11 cellular contexts compared by ENCODE assay signal in genomic region chr19:4580961-4581380, GRCh38. TPM values are rescaled to one million over a fixed set of nuclear protein-coding genes. Genes with fewer than 3 reads are reported as not detected.
DNase-seq lines count a peak whose midpoint lies in the region; ATAC-seq and FAIRE-seq lines count a peak whose summit lies in the region.
"Had no signal": no experiment of that assay in that cellular context is flagged by ENCODE, and none has a peak within 500 bp of the region (broad histone marks: within the 10 kb centered on the region; RNA-seq: fewer than 3 reads in every experiment).

No MANE protein-coding gene starts in this region.

- peak overlapping the region in 1 of 3 donors; percentile 3 for H3K9ac ChIP-seq in skeletal muscle tissue (ENCODE audit: low read depth in 1 of 3, low read length in 3 of 3)

- FAIRE-seq in urothelium cell line (lab: Jason Lieb, UNC) (no peak), GM19239 (lab: Jason Lieb, UNC) (no peak)
- FAIRE-seq: D721Med, GM12891, RCC 7860 had no signal

- H3K4me3 ChIP-seq in H7 (ENCODE audit: insufficient read depth, low read depth, low read length): peak overlapping the region; percentile 64
- H3K4me3 ChIP-seq in iPS-18c (ENCODE audit: insufficient read depth, low read depth, low read length): peak overlapping the region; percentile 70
- H3K4me3 ChIP-seq in skeletal muscle tissue (ENCODE audit: low read length in 3 of 3): peak overlapping the region in 2 of 3 donors; percentile 30 to 45

- DNase-seq in H7 (no peak), NOMO-1 treated with DMSO at 0.1 percent for 48 hours (lab: John Stamatoyannopoulos, UW; ENCODE audit: unreplicated experiment) (no peak), urothelium cell line (ENCODE audit: low spot score) (no peak), GM19239 (ENCODE audit: insufficient read length, low spot score) (no peak)

- H3K9me3 ChIP-seq in iPS-18c (ENCODE audit: control insufficient read depth, insufficient read depth, low read length) (no peaks in the 10 kb centered on the region), skeletal muscle tissue (ENCODE audit: control insufficient read depth in 3 of 3, low read length in 3 of 3) (no peaks in the 10 kb centered on the region)

- H3K27me3 ChIP-seq in H7 (ENCODE audit: control insufficient read depth, insufficient read depth, low read length) (peaks cover 16% of the 10 kb centered on the region), skeletal muscle tissue (ENCODE audit: control insufficient read depth in 3 of 3, insufficient read depth in 3 of 3, low read length in 3 of 3) (peaks cover 43 to 55% (median 48%) of the 10 kb centered on the region in 3 donors)

- no peaks in the 10 kb centered on the region; the same call in 1 of the 2 replicates for H3K36me3 ChIP-seq in H7 (replicated peaks; ENCODE audit: control insufficient read depth, insufficient read depth, low read length)
- H3K36me3 ChIP-seq in skeletal muscle tissue (ENCODE audit: control insufficient read depth in 3 of 3, insufficient read depth in 3 of 3, low read length in 3 of 3): no peaks in the 10 kb centered on the region

- H3K27ac ChIP-seq in angular gyrus (ENCODE audit: low read depth, low read length) (peak overlapping the region; percentile 16), skeletal muscle tissue (ENCODE audit: low read depth, low read length) (no peak overlapping the region)

- peaks cover 0 to 20% (median 8%) of the 10 kb centered on the region in 3 donors for H3K4me1 ChIP-seq in skeletal muscle tissue (ENCODE audit: control insufficient read depth in 3 of 3, insufficient read depth in 3 of 3, low read length in 3 of 3)

- no peak for ATAC-seq in HG02870 (IDR thresholded peaks at IDR 0.05; ENCODE audit: unreplicated experiment)

RNA-seq across cellular contexts. Expression of gene SEMA6B, which starts 21.5 kb away (rescaled TPM):
- total RNA-seq in H7 (2014; rRNA removed; shearing (Covaris generic)): 38.4 and 43.0 TPM in 2 replicates
- 11.5 TPM for total RNA-seq in skeletal muscle tissue

RNA-seq across cellular contexts. Expression of gene LRG1, which starts 41.1 kb away (rescaled TPM):
- total RNA-seq in H7 (2014; rRNA removed; shearing (Covaris generic)): 0.10 and 0.30 TPM in 2 replicates
- 0.52 TPM for total RNA-seq in skeletal muscle tissue

RNA-seq across cellular contexts. Expression of gene PLIN5, which starts 45.9 kb away (rescaled TPM):
- total RNA-seq in H7 (2014; rRNA removed; shearing (Covaris generic)): 1.3 and 2.5 TPM in 2 replicates
- total RNA-seq in skeletal muscle tissue: 2.1 TPM

RNA-seq across cellular contexts. Expression of gene TNFAIP8L1, which starts 58.3 kb away (rescaled TPM):
- 9.4 and 11.1 TPM in 2 replicates for total RNA-seq in H7 (2014; rRNA removed; shearing (Covaris generic))
- 5.7 TPM for total RNA-seq in skeletal muscle tissue
